ENCODE assay signal across 1 cellular context in genomic region chr22:35549338-35549737, GRCh38.
TF ChIP-seq lines count a peak whose summit lies in the region.

No MANE protein-coding gene starts in this region.

TF ChIP-seq in IMR-90, 13 proteins besides CTCF, POLR2A, EP300 and RAD21:
- no peak for TF ChIP-seq ELK1 (IDR thresholded peaks at IDR 0.05; ENCODE audit: borderline replicate concordance, low read depth, low read length)
- TF ChIP-seq NFE2L2 (IDR thresholded peaks at IDR 0.05; ENCODE audit: low read depth, low read length): no peak
- TF ChIP-seq BHLHE40 (IDR thresholded peaks at IDR 0.05; ENCODE audit: low read depth, low read length): no peak
- TF ChIP-seq MAZ (IDR thresholded peaks at IDR 0.05; ENCODE audit: borderline replicate concordance, low read depth, low read length): no peak
- TF ChIP-seq CEBPB (IDR thresholded peaks at IDR 0.05; ENCODE audit: low read depth, low read length): no peak
- TF ChIP-seq CHD1 (IDR thresholded peaks at IDR 0.05; ENCODE audit: low read depth, low read length): no peak
- no peak for TF ChIP-seq MAFK (IDR thresholded peaks at IDR 0.05; ENCODE audit: low read depth, low read length)
- TF ChIP-seq MXI1 (IDR thresholded peaks at IDR 0.05; ENCODE audit: borderline replicate concordance, low read depth, low read length): no peak
- TF ChIP-seq RCOR1 (IDR thresholded peaks at IDR 0.05; ENCODE audit: insufficient replicate concordance, low read length): no peak
TF ChIP-seq in IMR-90: peak in this region for 0.
